18 cellular contexts compared by ENCODE assay signal in the genomic region with DNA sequence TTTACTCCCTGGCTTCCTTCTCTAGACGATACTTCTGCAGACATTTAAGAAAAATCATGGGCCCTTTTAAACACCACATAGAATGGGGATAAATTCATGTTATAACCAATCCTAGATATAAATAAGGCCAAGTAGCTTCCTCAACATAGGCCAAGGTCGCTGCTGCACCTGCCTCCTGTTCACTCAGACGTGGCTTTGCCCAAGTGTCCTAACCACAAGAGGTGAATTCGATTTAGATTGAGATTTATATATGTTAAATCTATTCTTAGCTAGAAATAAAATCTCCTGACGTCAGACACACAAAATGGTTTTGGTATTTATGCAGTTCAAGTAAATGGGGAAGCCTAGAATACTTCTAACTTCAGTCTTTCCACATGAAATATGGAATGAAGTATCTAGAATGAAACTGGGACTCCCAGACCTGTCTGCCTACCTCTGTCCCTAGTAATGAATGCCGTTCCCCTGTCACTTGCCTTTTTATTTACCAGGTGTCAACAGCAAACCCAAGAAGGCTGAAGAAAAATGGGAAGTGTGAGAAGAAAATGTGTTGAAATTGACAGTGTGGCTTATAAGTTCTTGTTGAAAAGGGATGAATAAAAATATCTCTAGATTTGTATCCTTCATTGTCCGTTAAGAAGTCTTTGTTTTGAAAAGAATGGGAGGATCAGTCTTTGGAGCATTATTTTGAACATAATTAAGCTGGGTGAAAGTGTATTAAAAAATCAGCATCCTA. TPM values are rescaled to one million over a fixed set of nuclear protein-coding genes. Genes with fewer than 3 reads are reported as not detected.
DNase-seq lines count a peak whose midpoint lies in the region; ATAC-seq and TF ChIP-seq lines count a peak whose summit lies in the region.
"Had no signal": no experiment of that assay in that cellular context is flagged by ENCODE, and none has a peak within 500 bp of the region (broad histone marks: within the 10 kb centered on the region; RNA-seq: fewer than 3 reads in every experiment).

No MANE protein-coding gene starts in this region.

- H3K4me2 ChIP-seq in Karpas-422 (ENCODE audit: low read depth, low read length, poor library complexity, severe bottlenecking): peak overlapping the region; percentile 66
- peak overlapping the region; percentile 93 for H3K4me2 ChIP-seq in OCI-LY7 (ENCODE audit: low read length)
- H3K4me2 ChIP-seq in osteoblast (ENCODE audit: insufficient read depth, low read length): no peak overlapping the region
- H3K4me2 ChIP-seq: GM23338 had no signal

- TF ChIP-seq CTCF in OCI-LY7 (conservative IDR thresholded peaks at IDR 0.05; ENCODE audit: low read length) (no peak), osteoblast (IDR thresholded peaks at IDR 0.05; ENCODE audit: extremely low read depth, low read depth, low read length) (no peak)
- no peak for TF ChIP-seq CTCF in CD8-positive, alpha-beta T cell (IDR thresholded peaks at IDR 0.05)

- H3K9me3 Mint-ChIP-seq in stimulated activated memory B cell treated with anti-CD40 and anti-IgM and Interleukin-4, amounts not matched to agents 10 μg/mL and 1 μg/mL and 100 μg/mL, for 72 hours: no peaks in the 10 kb centered on the region
- peaks cover 3% of the 10 kb centered on the region for H3K9me3 Mint-ChIP-seq in CD8-positive, alpha-beta T cell

- no peak for ATAC-seq in stimulated activated memory B cell treated with anti-CD40 and anti-IgM and Interleukin-4, amounts not matched to agents 10 μg/mL and 1 μg/mL and 100 μg/mL, for 72 hours
- no peak for ATAC-seq in CD8-positive, alpha-beta T cell
- ATAC-seq: GM23338, HCT116, T-cell had no signal

- H3K79me2 ChIP-seq in Karpas-422 (ENCODE audit: low read length) (no peaks in the 10 kb centered on the region), OCI-LY7 (ENCODE audit: insufficient read depth, low read depth, low read length) (peaks cover 81% of the 10 kb centered on the region), osteoblast (ENCODE audit: insufficient read depth, low read length) (peaks cover 43% of the 10 kb centered on the region)

- no peaks in the 10 kb centered on the region for H3K36me3 Mint-ChIP-seq in stimulated activated memory B cell treated with anti-CD40 and anti-IgM and Interleukin-4, amounts not matched to agents 10 μg/mL and 1 μg/mL and 100 μg/mL, for 72 hours
- no peaks in the 10 kb centered on the region for H3K36me3 Mint-ChIP-seq in CD8-positive, alpha-beta T cell
- H3K36me3 Mint-ChIP-seq: T-cell had no signal

- H3K9ac ChIP-seq in Karpas-422 (ENCODE audit: low read length): peak overlapping the region; percentile 20

- H3K27me3 Mint-ChIP-seq in stimulated activated memory B cell treated with anti-CD40 and anti-IgM and Interleukin-4, amounts not matched to agents 10 μg/mL and 1 μg/mL and 100 μg/mL, for 72 hours: no peaks in the 10 kb centered on the region
- H3K27me3 Mint-ChIP-seq in CD8-positive, alpha-beta T cell (ENCODE audit: low read depth): peaks cover 12% of the 10 kb centered on the region

- peaks cover 5% of the 10 kb centered on the region; the same call in 1 of the 2 replicates for H3K36me3 ChIP-seq in Karpas-422 (ENCODE audit: insufficient read depth, low read length)
- peaks cover 45% of the 10 kb centered on the region for H3K36me3 ChIP-seq in OCI-LY7 (ENCODE audit: insufficient read depth, low read length)
- H3K36me3 ChIP-seq in osteoblast (ENCODE audit: insufficient read depth, low read length): no peaks in the 10 kb centered on the region
- H3K36me3 ChIP-seq in CD8-positive, alpha-beta T cell (ENCODE audit: insufficient read depth, low read length): no peaks in the 10 kb centered on the region
- H3K36me3 ChIP-seq: Peyer's patch had no signal

- H3K4me3 Mint-ChIP-seq in stimulated activated memory B cell treated with anti-CD40 and anti-IgM and Interleukin-4, amounts not matched to agents 10 μg/mL and 1 μg/mL and 100 μg/mL, for 72 hours: peak overlapping the region; percentile 40
- H3K4me3 Mint-ChIP-seq in CD8-positive, alpha-beta T cell: no peak overlapping the region
- H3K4me3 Mint-ChIP-seq: GM23338, T-cell had no signal

- H3K4me3 ChIP-seq in Karpas-422 (ENCODE audit: low read length) (peak overlapping the region; percentile 42), OCI-LY7 (ENCODE audit: low read depth, low read length, poor library complexity, severe bottlenecking) (peak overlapping the region; percentile 57), osteoblast (ENCODE audit: insufficient read depth, low read length) (no peak overlapping the region)
- H3K4me3 ChIP-seq in CD8-positive, alpha-beta T cell (ENCODE audit: low read depth, low read length): no peak overlapping the region
- H3K4me3 ChIP-seq: GM23338, Peyer's patch, SK-N-MC had no signal

- H4K20me1 ChIP-seq in Karpas-422 (ENCODE audit: insufficient read depth, low read depth, low read length): no peaks in the 10 kb centered on the region
- no peaks in the 10 kb centered on the region for H4K20me1 ChIP-seq in OCI-LY7 (ENCODE audit: insufficient read depth, low read length)
- no peaks in the 10 kb centered on the region for H4K20me1 ChIP-seq in osteoblast (ENCODE audit: insufficient read depth, low read length)

- H3K9me2 ChIP-seq in Karpas-422 (replicated peaks; ENCODE audit: insufficient read depth, low read length) (no peaks in the 10 kb centered on the region), OCI-LY7 (ENCODE audit: insufficient read depth, low read length) (no peaks in the 10 kb centered on the region)

- H2AFZ ChIP-seq in Karpas-422 (ENCODE audit: low read length) (0 out of 2 replicates have a peak overlapping the region, but pooled peaks have one; percentile 27), OCI-LY7 (ENCODE audit: low read length) (no peak overlapping the region), osteoblast (ENCODE audit: low read length) (no peak overlapping the region)
- H2AFZ ChIP-seq: GM23338 had no signal

- H3K27ac Mint-ChIP-seq in stimulated activated memory B cell treated with anti-CD40 and anti-IgM and Interleukin-4, amounts not matched to agents 10 μg/mL and 1 μg/mL and 100 μg/mL, for 72 hours: peak overlapping the region; percentile 82
- H3K27ac Mint-ChIP-seq in CD8-positive, alpha-beta T cell: no peak overlapping the region
- H3K27ac Mint-ChIP-seq: GM23338, T-cell had no signal

- H3K27me3 ChIP-seq in Karpas-422 (ENCODE audit: low read length) (no peaks in the 10 kb centered on the region), osteoblast (ENCODE audit: insufficient read depth, low read length) (no peaks in the 10 kb centered on the region)
- no peaks in the 10 kb centered on the region for H3K27me3 ChIP-seq in CD8-positive, alpha-beta T cell (ENCODE audit: insufficient read depth, low read length)
- H3K27me3 ChIP-seq: Peyer's patch had no signal

- H3K27ac ChIP-seq in Karpas-422 (ENCODE audit: low read length): peak overlapping the region; percentile 85
- peak overlapping the region; percentile 96 for H3K27ac ChIP-seq in OCI-LY7 (ENCODE audit: low read depth, low read length, poor library complexity, severe bottlenecking)
- H3K27ac ChIP-seq in osteoblast (ENCODE audit: low read depth, low read length): no peak overlapping the region
- no peak overlapping the region for H3K27ac ChIP-seq in CD8-positive, alpha-beta T cell (ENCODE audit: low read depth, low read length)
- H3K27ac ChIP-seq: Peyer's patch, SK-N-MC had no signal

- H3K4me1 Mint-ChIP-seq in stimulated activated memory B cell treated with anti-CD40 and anti-IgM and Interleukin-4, amounts not matched to agents 10 μg/mL and 1 μg/mL and 100 μg/mL, for 72 hours: peaks cover 32% of the 10 kb centered on the region
- no peaks in the 10 kb centered on the region for H3K4me1 Mint-ChIP-seq in CD8-positive, alpha-beta T cell (ENCODE audit: low read depth)
- H3K4me1 Mint-ChIP-seq: T-cell had no signal

- CTCF ChIA-PET in OCI-LY7 (lab: Charles Lee; ENCODE audit: unreplicated experiment): interaction anchor here (0.9 to 1.4 kb wide), 3 partner anchors 15 to 187 kb away, joined by 3 to 6 read pairs (median 3); no protein-coding TSS in a partner anchor
- CTCF ChIA-PET in CD8-positive, alpha-beta T cell (lab: Charles Lee): interaction anchor here (1.0 kb wide), 1 partner anchor 901 kb away, joined by 3 read pairs; no protein-coding TSS in a partner anchor

- intact Hi-C loops in OCI-LY7 (cut with micrococcal nuclease; ENCODE audit: unreplicated experiment): loop anchor here (2.0 kb wide), 1 partner anchor 14 kb away; no protein-coding TSS in a partner anchor
- intact Hi-C loops in CD8-positive, alpha-beta T cell (cut with DNase I, micrococcal nuclease): no loop called here

- DNase-seq in NCI-H187 (lab: John Stamatoyannopoulos, UW) (peak; percentile 19 to 27), NCI-H187 treated with DMSO at 0.1 percent for 48 hours (lab: John Stamatoyannopoulos, UW) (no peak), Karpas-422 (peak; percentile 79), OCI-LY7 (ENCODE audit: low spot score) (peak; percentile 94), NCI-H2227 treated with DMSO at 0.1 percent for 48 hours (lab: John Stamatoyannopoulos, UW) (no peak), osteoblast (ENCODE audit: insufficient read length, low spot score, missing footprints) (no peak)
- no peak for DNase-seq in CD8-positive, alpha-beta T cell
- DNase-seq: 8988T, DMS 273 treated with DMSO at 0.1 percent for 48 hours, NCI-H1092 treated with DMSO at 0.1 percent for 48 hours, NCI-H69, Right ventricle myocardium superior, T-cell had no signal

- TSS peak; percentile 48 for BruUV-seq in OCI-LY7 (replicated peaks; lab: Mats Ljungman, UMichigan)

- POLR2A ChIA-PET in OCI-LY7 (lab: Charles Lee): interaction anchor here (0.7 to 3.8 kb wide), 17 partner anchors 8 to 307 kb away, joined by 3 to 76 read pairs (median 5); a partner anchor contains a TSS
- POLR2A ChIA-PET in CD8-positive, alpha-beta T cell (lab: Charles Lee): no interaction called here

- H3K4me1 ChIP-seq in Karpas-422 (ENCODE audit: low read length) (peaks cover 43% of the 10 kb centered on the region), OCI-LY7 (ENCODE audit: insufficient read depth, low read length, poor library complexity, severe bottlenecking) (peaks cover 98% of the 10 kb centered on the region), osteoblast (ENCODE audit: insufficient read depth, low read length) (no peaks in the 10 kb centered on the region)
- H3K4me1 ChIP-seq in CD8-positive, alpha-beta T cell (ENCODE audit: insufficient read depth, low read length): no peaks in the 10 kb centered on the region
- H3K4me1 ChIP-seq: Peyer's patch had no signal

- H3K9me3 ChIP-seq in Karpas-422 (ENCODE audit: low read length) (0 out of 2 replicates have a peak, but pooled peaks cover 4% of the 10 kb centered on the region), OCI-LY7 (ENCODE audit: low read length) (peaks cover 12% of the 10 kb centered on the region), osteoblast (ENCODE audit: low read depth, low read length) (no peaks in the 10 kb centered on the region)
- peaks cover 6% of the 10 kb centered on the region for H3K9me3 ChIP-seq in CD8-positive, alpha-beta T cell (ENCODE audit: low read length)

RNA-seq across cellular contexts. Expression of a gene that starts 13.1 kb away (rescaled TPM):
- 1.4 and 3.5 TPM in 2 replicates for total RNA-seq in Karpas-422 (2014; rRNA removed; shearing (Covaris generic); ENCODE audit: low replicate concordance)
- total RNA-seq in OCI-LY7 (2014; rRNA removed; shearing (Covaris generic)): 24.5 and 30.0 TPM in 2 replicates
- total RNA-seq in OCI-LY7 (2022): 36.6 and 37.3 TPM in 2 replicates
- 3.6 and 10.9 TPM in 2 replicates for total RNA-seq in osteoblast
- total RNA-seq in CD8-positive, alpha-beta T cell: not detected

Comparison
In these comparisons a context has a peak if more than half of its experiments do, and no peak if none do; other contexts are left out.
1. DNase-seq: peak in NCI-H187 (2 of 2), Karpas-422 (single experiment) and OCI-LY7 (single experiment); none in NCI-H187 treated with DMSO at 0.1 percent for 48 hours (single experiment), NCI-H2227 treated with DMSO at 0.1 percent for 48 hours (single experiment), osteoblast (single experiment) and CD8-positive, alpha-beta T cell (0 of 7).
2. H3K27ac ChIP-seq: peak in Karpas-422 (single experiment) and OCI-LY7 (single experiment); none in osteoblast (single experiment) and CD8-positive, alpha-beta T cell (single experiment).
3. H3K4me3 ChIP-seq: peak in Karpas-422 (single experiment) and OCI-LY7 (single experiment); none in osteoblast (single experiment) and CD8-positive, alpha-beta T cell (single experiment).